In the genomic region with DNA sequence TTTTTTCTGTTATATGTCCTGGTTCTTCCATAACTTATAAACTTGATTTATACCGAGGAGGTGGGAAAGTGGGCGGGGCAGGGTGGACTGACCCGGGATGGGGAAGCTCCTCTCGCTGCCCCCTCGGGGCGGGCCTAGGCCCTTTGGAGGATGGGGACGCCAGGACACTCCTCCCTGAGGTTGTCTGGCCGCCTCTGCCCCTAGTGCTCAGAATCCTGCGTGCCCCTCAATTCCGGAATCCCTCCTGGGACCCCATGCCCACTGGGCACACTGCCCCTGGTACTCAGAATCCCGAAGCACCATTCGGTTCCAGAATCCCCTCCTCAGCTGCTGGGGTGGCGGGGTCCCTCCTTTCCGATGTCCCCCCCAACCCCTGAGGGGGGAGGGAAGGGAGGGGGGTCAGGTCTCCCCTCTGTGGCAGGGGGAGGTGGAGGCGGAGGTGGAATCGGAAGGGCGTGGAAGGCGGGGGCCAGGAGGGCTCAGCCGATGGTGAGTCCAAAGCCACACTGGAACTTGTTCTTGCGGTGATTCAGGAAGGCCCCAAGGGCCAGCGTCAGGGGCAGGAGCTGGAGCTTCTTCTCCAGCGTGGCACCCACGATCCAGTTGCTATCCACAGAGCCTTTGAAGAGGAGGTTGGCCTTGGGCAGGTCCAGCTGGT, we compare ENCODE assay signal across 6 cellular contexts.
A peak's percentile ranks its signal among the peaks of the same experiment; 100 is the strongest.
DNase-seq lines count a peak whose midpoint lies in the region; ATAC-seq and TF ChIP-seq lines count a peak whose summit lies in the region.
"Not testable (repeated sequence)": the region's sequence is repeated elsewhere in the genome, so short reads cannot be mapped to it uniquely, and the experiment has no call there.

No MANE protein-coding gene starts in this region.

- peak; percentile 56 to 72 for ATAC-seq in right cardiac atrium
- ATAC-seq in lower lobe of right lung: peak; percentile 38 to 49
- not testable (repeated sequence) for ATAC-seq in sciatic nerve
- ATAC-seq in stimulated activated naive CD8-positive, alpha-beta T cell treated with anti-CD3 and anti-CD28 coated beads, Interleukin-15, Interleukin-2, amounts not matched to agents 100 U/mL and 50 U/mL, for 24 hours: peak; percentile 23

- not testable (repeated sequence) for H3K4me3 Mint-ChIP-seq in endodermal cell

- not testable (repeated sequence) for H3K9ac ChIP-seq in endodermal cell (ENCODE audit: extremely low read depth, low read length, poor library complexity, severe bottlenecking)

- TF ChIP-seq CTCF in endodermal cell (conservative IDR thresholded peaks at IDR 0.05); lower lobe of right lung (IDR thresholded peaks at IDR 0.05): not testable (repeated sequence)

- H3K4me1 ChIP-seq in endodermal cell (ENCODE audit: control insufficient read depth, insufficient read depth, low read length); right cardiac atrium (ENCODE audit: control insufficient read depth, insufficient read depth, low read length); lower lobe of right lung: not testable (repeated sequence)

- H3K27me3 Mint-ChIP-seq in endodermal cell (ENCODE audit: insufficient read depth): not testable (repeated sequence)

- H3K27ac ChIP-seq in endodermal cell (ENCODE audit: low read depth, low read length); right cardiac atrium (ENCODE audit: low read length); lower lobe of right lung: not testable (repeated sequence)

- 70 to 72% methylated on average over 2 to 5 of the region's 23 CpGs for WGBS in endodermal cell (ENCODE audit: insufficient coverage in 1 of 2, insufficient read length in 1 of 2), 2 experiments
- WGBS in right cardiac atrium: 80% methylated on average over 10 of the region's 23 CpGs

- H3K27me3 ChIP-seq in endodermal cell (ENCODE audit: control insufficient read depth, insufficient read depth, low read length, poor library complexity, severe bottlenecking); right cardiac atrium (ENCODE audit: control insufficient read depth, insufficient read depth); lower lobe of right lung (ENCODE audit: low read depth): not testable (repeated sequence)

- intact Hi-C loops in right cardiac atrium (cut with DNase I); lower lobe of right lung (cut with DNase I); sciatic nerve (cut with DNase I): not testable (repeated sequence)

- not testable (repeated sequence) for H3K4me3 ChIP-seq in endodermal cell (ENCODE audit: low read length); right cardiac atrium (ENCODE audit: low read length); lower lobe of right lung

- H3K9me3 Mint-ChIP-seq in endodermal cell: not testable (repeated sequence)

- H3K36me3 ChIP-seq in endodermal cell (ENCODE audit: control insufficient read depth, insufficient read depth, low read length); lower lobe of right lung: not testable (repeated sequence)

- peak; percentile 0 for DNase-seq in activated gamma-delta T cell treated with anti-CD3 and anti-CD28 coated beads, Interleukin-2, amount 50 U/mL, for 16 hours (ENCODE audit: low read depth)
- DNase-seq in endodermal cell (peak; percentile 13), right cardiac atrium (peak in 1 of 3 donors; percentile 8), sciatic nerve (ENCODE audit: low spot score) (peak; percentile 49)
- not testable (repeated sequence) for DNase-seq in lower lobe of right lung; stimulated activated naive CD8-positive, alpha-beta T cell treated with anti-CD3 and anti-CD28 coated beads, Interleukin-15, Interleukin-2, amounts not matched to agents 100 U/mL and 50 U/mL, for 24 hours

- not testable (repeated sequence) for H3K4me1 Mint-ChIP-seq in endodermal cell

- not testable (repeated sequence) for H3K36me3 Mint-ChIP-seq in endodermal cell (ENCODE audit: low read depth)

- not testable (repeated sequence) for H3K27ac Mint-ChIP-seq in endodermal cell

- not testable (repeated sequence) for H3K9me3 ChIP-seq in endodermal cell (ENCODE audit: control insufficient read depth, low read length); right cardiac atrium (ENCODE audit: control insufficient read depth, low read length); lower lobe of right lung
